In the genomic region with DNA sequence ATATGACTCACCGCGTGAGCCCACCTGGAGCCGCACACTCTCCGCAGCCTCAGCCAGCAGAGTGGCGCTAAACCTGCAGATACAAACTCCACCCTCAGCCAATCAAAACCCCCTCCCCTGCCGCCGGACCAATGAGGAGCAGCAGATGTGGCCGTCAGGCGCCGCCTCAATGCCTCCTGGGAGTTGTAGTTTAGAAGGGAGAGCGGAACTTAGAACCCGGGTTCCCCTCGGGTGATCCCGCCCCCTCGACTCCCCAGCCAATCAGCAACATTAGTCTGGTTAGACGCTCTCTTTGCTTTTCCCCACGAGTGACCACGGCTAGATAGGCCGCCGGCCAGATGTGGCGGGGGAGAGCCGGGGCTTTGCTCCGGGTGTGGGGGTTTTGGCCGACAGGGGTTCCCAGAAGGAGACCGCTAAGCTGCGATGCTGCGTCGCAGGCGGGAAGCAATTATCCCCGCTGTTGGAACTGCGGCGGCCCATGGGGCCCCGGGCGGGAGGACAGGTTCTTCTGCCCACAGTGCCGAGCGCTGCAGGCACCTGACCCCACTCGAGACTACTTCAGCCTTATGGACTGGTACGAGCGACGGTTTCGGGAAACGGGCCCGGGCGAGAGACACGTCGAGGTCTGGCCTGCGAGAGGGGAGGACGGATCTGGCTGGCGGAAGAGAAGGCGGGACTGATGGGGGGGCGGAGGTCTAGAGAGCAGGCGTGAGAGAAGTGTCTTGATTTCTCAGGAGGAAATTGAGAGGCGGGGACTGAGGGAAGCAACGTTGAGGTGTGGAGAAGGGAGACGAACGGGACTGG, we compare ENCODE assay signal across 1 cellular context.
TF ChIP-seq lines count a peak whose summit lies in the region.

A gene (minus strand): TSS at position 63 of the 804 bp plus-strand sequence. CDS start 7,099 bp downstream, outside the sequence.
A gene with protein sequence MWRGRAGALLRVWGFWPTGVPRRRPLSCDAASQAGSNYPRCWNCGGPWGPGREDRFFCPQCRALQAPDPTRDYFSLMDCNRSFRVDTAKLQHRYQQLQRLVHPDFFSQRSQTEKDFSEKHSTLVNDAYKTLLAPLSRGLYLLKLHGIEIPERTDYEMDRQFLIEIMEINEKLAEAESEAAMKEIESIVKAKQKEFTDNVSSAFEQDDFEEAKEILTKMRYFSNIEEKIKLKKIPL (plus strand): TSS at position 282 of the 804 bp plus-strand sequence. CDS start 57 bp downstream, at position 339.

TF ChIP-seq in GM12878, 131 proteins besides CTCF, POLR2A, EP300 and RAD21 (continued from another document and continues in another):
- TF ChIP-seq, protein P1, sequence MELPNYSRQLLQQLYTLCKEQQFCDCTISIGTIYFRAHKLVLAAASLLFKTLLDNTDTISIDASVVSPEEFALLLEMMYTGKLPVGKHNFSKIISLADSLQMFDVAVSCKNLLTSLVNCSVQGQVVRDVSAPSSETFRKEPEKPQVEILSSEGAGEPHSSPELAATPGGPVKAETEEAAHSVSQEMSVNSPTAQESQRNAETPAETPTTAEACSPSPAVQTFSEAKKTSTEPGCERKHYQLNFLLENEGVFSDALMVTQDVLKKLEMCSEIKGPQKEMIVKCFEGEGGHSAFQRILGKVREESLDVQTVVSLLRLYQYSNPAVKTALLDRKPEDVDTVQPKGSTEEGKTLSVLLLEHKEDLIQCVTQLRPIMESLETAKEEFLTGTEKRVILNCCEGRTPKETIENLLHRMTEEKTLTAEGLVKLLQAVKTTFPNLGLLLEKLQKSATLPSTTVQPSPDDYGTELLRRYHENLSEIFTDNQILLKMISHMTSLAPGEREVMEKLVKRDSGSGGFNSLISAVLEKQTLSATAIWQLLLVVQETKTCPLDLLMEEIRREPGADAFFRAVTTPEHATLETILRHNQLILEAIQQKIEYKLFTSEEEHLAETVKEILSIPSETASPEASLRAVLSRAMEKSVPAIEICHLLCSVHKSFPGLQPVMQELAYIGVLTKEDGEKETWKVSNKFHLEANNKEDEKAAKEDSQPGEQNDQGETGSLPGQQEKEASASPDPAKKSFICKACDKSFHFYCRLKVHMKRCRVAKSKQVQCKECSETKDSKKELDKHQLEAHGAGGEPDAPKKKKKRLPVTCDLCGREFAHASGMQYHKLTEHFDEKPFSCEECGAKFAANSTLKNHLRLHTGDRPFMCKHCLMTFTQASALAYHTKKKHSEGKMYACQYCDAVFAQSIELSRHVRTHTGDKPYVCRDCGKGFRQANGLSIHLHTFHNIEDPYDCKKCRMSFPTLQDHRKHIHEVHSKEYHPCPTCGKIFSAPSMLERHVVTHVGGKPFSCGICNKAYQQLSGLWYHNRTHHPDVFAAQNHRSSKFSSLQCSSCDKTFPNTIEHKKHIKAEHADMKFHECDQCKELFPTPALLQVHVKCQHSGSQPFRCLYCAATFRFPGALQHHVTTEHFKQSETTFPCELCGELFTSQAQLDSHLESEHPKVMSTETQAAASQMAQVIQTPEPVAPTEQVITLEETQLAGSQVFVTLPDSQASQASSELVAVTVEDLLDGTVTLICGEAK (IDR thresholded peaks at IDR 0.05; ENCODE audit: borderline replicate concordance) = peak; percentile 88; the same call in 1 of the 2 replicates
- TF ChIP-seq NR2F1 (conservative IDR thresholded peaks at IDR 0.05) (no peak), CBFB (IDR thresholded peaks at IDR 0.05; ENCODE audit: low read depth) (peak; percentile 75; the same call in 1 of the 2 replicates), MTA2 (IDR thresholded peaks at IDR 0.05; ENCODE audit: low read depth) (no peak), MEF2A (IDR thresholded peaks at IDR 0.05; ENCODE audit: insufficient read depth, low read depth, low read length) (no peak), CBX5 (IDR thresholded peaks at IDR 0.05; ENCODE audit: low read depth) (no peak), RELA (IDR thresholded peaks at IDR 0.05; ENCODE audit: borderline replicate concordance, partially characterized antibody) (no peak), ASH2L (IDR thresholded peaks at IDR 0.05; ENCODE audit: borderline replicate concordance, low read depth) (no peak), ZNF274 (IDR thresholded peaks at IDR 0.05; ENCODE audit: insufficient read depth, insufficient read length) (no peak), YY1 (IDR thresholded peaks at IDR 0.05; ENCODE audit: low read depth, low read length) (peak; percentile 78), ETV6 (conservative IDR thresholded peaks at IDR 0.05 in 1 of 2, IDR thresholded peaks at IDR 0.05 in 1 of 2; ENCODE audit: borderline replicate concordance in 1 of 2, low read depth in 1 of 2) (peak in 1 of 2 experiments; percentile 44; a peak in 1 of 4 replicates), TCF12 (IDR thresholded peaks at IDR 0.05; ENCODE audit: low read depth, low read length) (peak; percentile 94), PAX5 (IDR thresholded peaks at IDR 0.05; ENCODE audit: borderline replicate concordance, low read depth, low read length) (peak; percentile 66; the same call in 1 of the 2 replicates), ZNF622 (IDR thresholded peaks at IDR 0.05) (no peak), CREB1 (IDR thresholded peaks at IDR 0.05; ENCODE audit: low read depth) (peak; percentile 92), SIN3A (IDR thresholded peaks at IDR 0.05; ENCODE audit: low read depth, low read length) (peak; percentile 88), KAT2A (conservative IDR thresholded peaks at IDR 0.05; ENCODE audit: control insufficient read depth, low read depth, low read length) (no peak), WRNIP1 (IDR thresholded peaks at IDR 0.05; ENCODE audit: borderline replicate concordance, low read depth, low read length) (no peak), RAD51 (IDR thresholded peaks at IDR 0.05) (peak; percentile 76), STAT1 (conservative IDR thresholded peaks at IDR 0.05) (no peak; the same call in 1 of the 2 replicates), JUNB (IDR thresholded peaks at IDR 0.05) (peak; percentile 92; the same call in 1 of the 2 replicates), NFIC (IDR thresholded peaks at IDR 0.05; ENCODE audit: low read depth, low read length) (0 out of 2 replicates have a peak, but pooled peaks have one; percentile 21), ZSCAN29 (IDR thresholded peaks at IDR 0.05) (no peak), EED (IDR thresholded peaks at IDR 0.05; ENCODE audit: low read depth) (no peak), FOXK2 (IDR thresholded peaks at IDR 0.05) (no peak), MYB (IDR thresholded peaks at IDR 0.05; ENCODE audit: borderline replicate concordance, low read depth, low read length) (no peak), CBX3 (IDR thresholded peaks at IDR 0.05; ENCODE audit: borderline replicate concordance, low read depth) (no peak)
- TF ChIP-seq, protein P2, sequence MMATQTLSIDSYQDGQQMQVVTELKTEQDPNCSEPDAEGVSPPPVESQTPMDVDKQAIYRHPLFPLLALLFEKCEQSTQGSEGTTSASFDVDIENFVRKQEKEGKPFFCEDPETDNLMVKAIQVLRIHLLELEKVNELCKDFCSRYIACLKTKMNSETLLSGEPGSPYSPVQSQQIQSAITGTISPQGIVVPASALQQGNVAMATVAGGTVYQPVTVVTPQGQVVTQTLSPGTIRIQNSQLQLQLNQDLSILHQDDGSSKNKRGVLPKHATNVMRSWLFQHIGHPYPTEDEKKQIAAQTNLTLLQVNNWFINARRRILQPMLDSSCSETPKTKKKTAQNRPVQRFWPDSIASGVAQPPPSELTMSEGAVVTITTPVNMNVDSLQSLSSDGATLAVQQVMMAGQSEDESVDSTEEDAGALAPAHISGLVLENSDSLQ (IDR thresholded peaks at IDR 0.05) = peak; percentile 86
- TF ChIP-seq, protein P3, sequence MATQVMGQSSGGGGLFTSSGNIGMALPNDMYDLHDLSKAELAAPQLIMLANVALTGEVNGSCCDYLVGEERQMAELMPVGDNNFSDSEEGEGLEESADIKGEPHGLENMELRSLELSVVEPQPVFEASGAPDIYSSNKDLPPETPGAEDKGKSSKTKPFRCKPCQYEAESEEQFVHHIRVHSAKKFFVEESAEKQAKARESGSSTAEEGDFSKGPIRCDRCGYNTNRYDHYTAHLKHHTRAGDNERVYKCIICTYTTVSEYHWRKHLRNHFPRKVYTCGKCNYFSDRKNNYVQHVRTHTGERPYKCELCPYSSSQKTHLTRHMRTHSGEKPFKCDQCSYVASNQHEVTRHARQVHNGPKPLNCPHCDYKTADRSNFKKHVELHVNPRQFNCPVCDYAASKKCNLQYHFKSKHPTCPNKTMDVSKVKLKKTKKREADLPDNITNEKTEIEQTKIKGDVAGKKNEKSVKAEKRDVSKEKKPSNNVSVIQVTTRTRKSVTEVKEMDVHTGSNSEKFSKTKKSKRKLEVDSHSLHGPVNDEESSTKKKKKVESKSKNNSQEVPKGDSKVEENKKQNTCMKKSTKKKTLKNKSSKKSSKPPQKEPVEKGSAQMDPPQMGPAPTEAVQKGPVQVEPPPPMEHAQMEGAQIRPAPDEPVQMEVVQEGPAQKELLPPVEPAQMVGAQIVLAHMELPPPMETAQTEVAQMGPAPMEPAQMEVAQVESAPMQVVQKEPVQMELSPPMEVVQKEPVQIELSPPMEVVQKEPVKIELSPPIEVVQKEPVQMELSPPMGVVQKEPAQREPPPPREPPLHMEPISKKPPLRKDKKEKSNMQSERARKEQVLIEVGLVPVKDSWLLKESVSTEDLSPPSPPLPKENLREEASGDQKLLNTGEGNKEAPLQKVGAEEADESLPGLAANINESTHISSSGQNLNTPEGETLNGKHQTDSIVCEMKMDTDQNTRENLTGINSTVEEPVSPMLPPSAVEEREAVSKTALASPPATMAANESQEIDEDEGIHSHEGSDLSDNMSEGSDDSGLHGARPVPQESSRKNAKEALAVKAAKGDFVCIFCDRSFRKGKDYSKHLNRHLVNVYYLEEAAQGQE (IDR thresholded peaks at IDR 0.05; ENCODE audit: low read depth, low read length) = no peak
- TF ChIP-seq, protein P4, sequence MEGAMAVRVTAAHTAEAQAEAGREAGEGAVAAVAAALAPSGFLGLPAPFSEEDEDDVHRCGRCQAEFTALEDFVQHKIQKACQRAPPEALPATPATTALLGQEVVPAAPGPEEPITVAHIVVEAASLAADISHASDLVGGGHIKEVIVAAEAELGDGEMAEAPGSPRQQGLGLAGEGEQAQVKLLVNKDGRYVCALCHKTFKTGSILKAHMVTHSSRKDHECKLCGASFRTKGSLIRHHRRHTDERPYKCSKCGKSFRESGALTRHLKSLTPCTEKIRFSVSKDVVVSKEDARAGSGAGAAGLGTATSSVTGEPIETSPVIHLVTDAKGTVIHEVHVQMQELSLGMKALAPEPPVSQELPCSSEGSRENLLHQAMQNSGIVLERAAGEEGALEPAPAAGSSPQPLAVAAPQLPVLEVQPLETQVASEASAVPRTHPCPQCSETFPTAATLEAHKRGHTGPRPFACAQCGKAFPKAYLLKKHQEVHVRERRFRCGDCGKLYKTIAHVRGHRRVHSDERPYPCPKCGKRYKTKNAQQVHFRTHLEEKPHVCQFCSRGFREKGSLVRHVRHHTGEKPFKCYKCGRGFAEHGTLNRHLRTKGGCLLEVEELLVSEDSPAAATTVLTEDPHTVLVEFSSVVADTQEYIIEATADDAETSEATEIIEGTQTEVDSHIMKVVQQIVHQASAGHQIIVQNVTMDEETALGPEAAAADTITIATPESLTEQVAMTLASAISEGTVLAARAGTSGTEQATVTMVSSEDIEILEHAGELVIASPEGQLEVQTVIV (IDR thresholded peaks at IDR 0.05; ENCODE audit: borderline replicate concordance, partially characterized antibody) = peak; percentile 54
- TF ChIP-seq, protein P5, sequence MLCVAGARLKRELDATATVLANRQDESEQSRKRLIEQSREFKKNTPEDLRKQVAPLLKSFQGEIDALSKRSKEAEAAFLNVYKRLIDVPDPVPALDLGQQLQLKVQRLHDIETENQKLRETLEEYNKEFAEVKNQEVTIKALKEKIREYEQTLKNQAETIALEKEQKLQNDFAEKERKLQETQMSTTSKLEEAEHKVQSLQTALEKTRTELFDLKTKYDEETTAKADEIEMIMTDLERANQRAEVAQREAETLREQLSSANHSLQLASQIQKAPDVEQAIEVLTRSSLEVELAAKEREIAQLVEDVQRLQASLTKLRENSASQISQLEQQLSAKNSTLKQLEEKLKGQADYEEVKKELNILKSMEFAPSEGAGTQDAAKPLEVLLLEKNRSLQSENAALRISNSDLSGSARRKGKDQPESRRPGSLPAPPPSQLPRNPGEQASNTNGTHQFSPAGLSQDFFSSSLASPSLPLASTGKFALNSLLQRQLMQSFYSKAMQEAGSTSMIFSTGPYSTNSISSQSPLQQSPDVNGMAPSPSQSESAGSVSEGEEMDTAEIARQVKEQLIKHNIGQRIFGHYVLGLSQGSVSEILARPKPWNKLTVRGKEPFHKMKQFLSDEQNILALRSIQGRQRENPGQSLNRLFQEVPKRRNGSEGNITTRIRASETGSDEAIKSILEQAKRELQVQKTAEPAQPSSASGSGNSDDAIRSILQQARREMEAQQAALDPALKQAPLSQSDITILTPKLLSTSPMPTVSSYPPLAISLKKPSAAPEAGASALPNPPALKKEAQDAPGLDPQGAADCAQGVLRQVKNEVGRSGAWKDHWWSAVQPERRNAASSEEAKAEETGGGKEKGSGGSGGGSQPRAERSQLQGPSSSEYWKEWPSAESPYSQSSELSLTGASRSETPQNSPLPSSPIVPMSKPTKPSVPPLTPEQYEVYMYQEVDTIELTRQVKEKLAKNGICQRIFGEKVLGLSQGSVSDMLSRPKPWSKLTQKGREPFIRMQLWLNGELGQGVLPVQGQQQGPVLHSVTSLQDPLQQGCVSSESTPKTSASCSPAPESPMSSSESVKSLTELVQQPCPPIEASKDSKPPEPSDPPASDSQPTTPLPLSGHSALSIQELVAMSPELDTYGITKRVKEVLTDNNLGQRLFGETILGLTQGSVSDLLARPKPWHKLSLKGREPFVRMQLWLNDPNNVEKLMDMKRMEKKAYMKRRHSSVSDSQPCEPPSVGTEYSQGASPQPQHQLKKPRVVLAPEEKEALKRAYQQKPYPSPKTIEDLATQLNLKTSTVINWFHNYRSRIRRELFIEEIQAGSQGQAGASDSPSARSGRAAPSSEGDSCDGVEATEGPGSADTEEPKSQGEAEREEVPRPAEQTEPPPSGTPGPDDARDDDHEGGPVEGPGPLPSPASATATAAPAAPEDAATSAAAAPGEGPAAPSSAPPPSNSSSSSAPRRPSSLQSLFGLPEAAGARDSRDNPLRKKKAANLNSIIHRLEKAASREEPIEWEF (IDR thresholded peaks at IDR 0.05; ENCODE audit: insufficient replicate concordance, low read depth, low read length) = no peak
- TF ChIP-seq, protein P6, sequence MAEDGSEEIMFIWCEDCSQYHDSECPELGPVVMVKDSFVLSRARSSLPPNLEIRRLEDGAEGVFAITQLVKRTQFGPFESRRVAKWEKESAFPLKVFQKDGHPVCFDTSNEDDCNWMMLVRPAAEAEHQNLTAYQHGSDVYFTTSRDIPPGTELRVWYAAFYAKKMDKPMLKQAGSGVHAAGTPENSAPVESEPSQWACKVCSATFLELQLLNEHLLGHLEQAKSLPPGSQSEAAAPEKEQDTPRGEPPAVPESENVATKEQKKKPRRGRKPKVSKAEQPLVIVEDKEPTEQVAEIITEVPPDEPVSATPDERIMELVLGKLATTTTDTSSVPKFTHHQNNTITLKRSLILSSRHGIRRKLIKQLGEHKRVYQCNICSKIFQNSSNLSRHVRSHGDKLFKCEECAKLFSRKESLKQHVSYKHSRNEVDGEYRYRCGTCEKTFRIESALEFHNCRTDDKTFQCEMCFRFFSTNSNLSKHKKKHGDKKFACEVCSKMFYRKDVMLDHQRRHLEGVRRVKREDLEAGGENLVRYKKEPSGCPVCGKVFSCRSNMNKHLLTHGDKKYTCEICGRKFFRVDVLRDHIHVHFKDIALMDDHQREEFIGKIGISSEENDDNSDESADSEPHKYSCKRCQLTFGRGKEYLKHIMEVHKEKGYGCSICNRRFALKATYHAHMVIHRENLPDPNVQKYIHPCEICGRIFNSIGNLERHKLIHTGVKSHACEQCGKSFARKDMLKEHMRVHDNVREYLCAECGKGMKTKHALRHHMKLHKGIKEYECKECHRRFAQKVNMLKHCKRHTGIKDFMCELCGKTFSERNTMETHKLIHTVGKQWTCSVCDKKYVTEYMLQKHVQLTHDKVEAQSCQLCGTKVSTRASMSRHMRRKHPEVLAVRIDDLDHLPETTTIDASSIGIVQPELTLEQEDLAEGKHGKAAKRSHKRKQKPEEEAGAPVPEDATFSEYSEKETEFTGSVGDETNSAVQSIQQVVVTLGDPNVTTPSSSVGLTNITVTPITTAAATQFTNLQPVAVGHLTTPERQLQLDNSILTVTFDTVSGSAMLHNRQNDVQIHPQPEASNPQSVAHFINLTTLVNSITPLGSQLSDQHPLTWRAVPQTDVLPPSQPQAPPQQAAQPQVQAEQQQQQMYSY (CRISPR knock-in tag; IDR thresholded peaks at IDR 0.05) = no peak
